19 cellular contexts compared by ENCODE assay signal in genomic region chr16:4591706-4592470, GRCh38. TPM values are rescaled to one million over a fixed set of nuclear protein-coding genes. Genes with fewer than 3 reads are reported as not detected.
"Had no signal": no experiment of that assay in that cellular context is flagged by ENCODE, and none has a peak within 500 bp of the region (broad histone marks: within the 10 kb centered on the region; RNA-seq: fewer than 3 reads in every experiment).

No MANE protein-coding gene starts in this region.

- H3K27me3 ChIP-seq: adrenal gland, cardiac muscle cell, right atrium auricular region, transverse colon had no signal

- H3K27ac ChIP-seq: adrenal gland, cardiac muscle cell, neutrophil, right atrium auricular region, skin epidermis, transverse colon had no signal

- H3K4me1 ChIP-seq: adrenal gland, right atrium auricular region, transverse colon had no signal

- DNase-seq: activated CD4-positive, alpha-beta memory T cell treated with anti-CD3 and anti-CD28 coated beads, Interleukin-2, amount 10 ng/mL, durations not matched to agents 7 days and 5 days; activated CD4-positive, alpha-beta T cell treated with anti-CD3 and anti-CD28 coated beads for 1 hour; activated effector memory CD4-positive, alpha-beta T cell treated with anti-CD3 and anti-CD28 coated beads, Interleukin-2, amount 50 U/mL, for 16 hours; activated T-cell treated with anti-CD3 and anti-CD28 coated beads, Interleukin-2, amount 50 U/mL, for 24 hours; adrenal gland; erythroblast; left colon; naive B cell; posterior cingulate gyrus; stimulated activated CD4-positive, alpha-beta T cell treated with anti-CD3 and anti-CD28 coated beads, Interleukin-4, amount 100 ng/mL, for 24 hours; stimulated activated naive CD4-positive, alpha-beta T cell; transverse colon had no signal

- H3K36me3 Mint-ChIP-seq: activated naive CD4-positive, alpha-beta T cell treated with anti-CD3 and anti-CD28 coated beads, Interleukin-2, amount 50 U/mL, for 24 hours; naive B cell had no signal

- H3K4me1 Mint-ChIP-seq: activated CD4-positive, alpha-beta memory T cell treated with anti-CD3 and anti-CD28 coated beads, Interleukin-2, amount 10 ng/mL, durations not matched to agents 7 days and 5 days; activated naive CD4-positive, alpha-beta T cell treated with anti-CD3 and anti-CD28 coated beads, Interleukin-2, amount 50 U/mL, for 24 hours had no signal

- H3K9me3 ChIP-seq: adrenal gland, neutrophil, transverse colon had no signal

- H3K27me3 Mint-ChIP-seq: activated CD4-positive, alpha-beta memory T cell treated with anti-CD3 and anti-CD28 coated beads, Interleukin-2, amount 10 ng/mL, durations not matched to agents 7 days and 5 days; activated naive CD4-positive, alpha-beta T cell treated with anti-CD3 and anti-CD28 coated beads, Interleukin-2, amount 50 U/mL, for 24 hours; activated T-cell treated with anti-CD3 and anti-CD28 coated beads, Interleukin-2, amount 50 U/mL, for 24 hours had no signal

- H3K9me3 Mint-ChIP-seq: activated CD4-positive, alpha-beta memory T cell treated with anti-CD3 and anti-CD28 coated beads, Interleukin-2, amount 10 ng/mL, durations not matched to agents 7 days and 5 days; activated naive CD4-positive, alpha-beta T cell treated with anti-CD3 and anti-CD28 coated beads, Interleukin-2, amount 50 U/mL, for 24 hours; activated T-cell treated with anti-CD3 and anti-CD28 coated beads, Interleukin-2, amount 50 U/mL, for 24 hours had no signal

- H3K4me3 ChIP-seq: adrenal gland, cardiac muscle cell, right atrium auricular region, skin epidermis, transverse colon had no signal

- H3K36me3 ChIP-seq: adrenal gland, cardiac muscle cell, neutrophil, right atrium auricular region, transverse colon had no signal

- H3K4me3 Mint-ChIP-seq: activated CD4-positive, alpha-beta memory T cell treated with anti-CD3 and anti-CD28 coated beads, Interleukin-2, amount 10 ng/mL, durations not matched to agents 7 days and 5 days; activated naive CD4-positive, alpha-beta T cell treated with anti-CD3 and anti-CD28 coated beads, Interleukin-2, amount 50 U/mL, for 24 hours; activated T-cell treated with anti-CD3 and anti-CD28 coated beads, Interleukin-2, amount 50 U/mL, for 24 hours; naive B cell had no signal

- H3K27ac Mint-ChIP-seq: activated CD4-positive, alpha-beta memory T cell treated with anti-CD3 and anti-CD28 coated beads, Interleukin-2, amount 10 ng/mL, durations not matched to agents 7 days and 5 days; activated naive CD4-positive, alpha-beta T cell treated with anti-CD3 and anti-CD28 coated beads, Interleukin-2, amount 50 U/mL, for 24 hours; activated T-cell treated with anti-CD3 and anti-CD28 coated beads, Interleukin-2, amount 50 U/mL, for 24 hours; naive B cell had no signal

RNA-seq across cellular contexts. Expression of gene C16orf96, which starts 35.7 kb away (rescaled TPM):
- total RNA-seq: dermis microvascular lymphatic vessel endothelial cell, lung microvascular endothelial cell, transverse colon had no signal
